Comparison of ENCODE assay signal across 14 cellular contexts in genomic region chr1:156461781-156462647, GRCh38. TPM values are rescaled to one million over a fixed set of nuclear protein-coding genes. Genes with fewer than 3 reads are reported as not detected.
DNase-seq lines count a peak whose midpoint lies in the region; ATAC-seq and TF ChIP-seq lines count a peak whose summit lies in the region.
"Had no signal": no experiment of that assay in that cellular context is flagged by ENCODE, and none has a peak within 500 bp of the region (broad histone marks: within the 10 kb centered on the region; RNA-seq: fewer than 3 reads in every experiment).

No MANE protein-coding gene starts in this region.

- no peak overlapping the region for H2BK20ac ChIP-seq in H9 (ENCODE audit: low read depth, low read length, poor library complexity, severe bottlenecking)

- TF ChIP-seq CTCF in H9 (conservative IDR thresholded peaks at IDR 0.05) (peak; percentile 24; the same call in 2 of the 3 replicates), coronary artery (IDR thresholded peaks at IDR 0.05) (no peak), neutrophil (IDR thresholded peaks at IDR 0.05) (no peak)

- H2BK15ac ChIP-seq in H9 (ENCODE audit: low read depth, low read length) = no peak overlapping the region

- H3K56ac ChIP-seq in H9 (ENCODE audit: insufficient read length, low read depth, low read length) = no peak overlapping the region

- H4K91ac ChIP-seq in H9 (ENCODE audit: insufficient read length, low read depth, low read length) = no peak overlapping the region

- H3K36me3 Mint-ChIP-seq in H9 (ENCODE audit: insufficient read depth in 1 of 3, low read depth in 3 of 3) = no peaks in the 10 kb centered on the region
- H3K36me3 Mint-ChIP-seq in activated CD8-positive, alpha-beta memory T cell treated with anti-CD3 and anti-CD28 coated beads, Interleukin-2, amount 10 ng/mL, durations not matched to agents 7 days and 5 days = no peaks in the 10 kb centered on the region

- no peak overlapping the region for H3K9ac ChIP-seq in H9 (ENCODE audit: extremely low read depth, insufficient read length, low read length)
- H3K9ac ChIP-seq: BLaER1 had no signal

- no peaks in the 10 kb centered on the region for H3K79me2 ChIP-seq in H9 (ENCODE audit: insufficient read depth, low read length)

- no peak overlapping the region for H3K4me2 ChIP-seq in H9 (ENCODE audit: insufficient read depth, insufficient read length, low read length)
- H3K4me2 ChIP-seq: BLaER1 had no signal

- no peak overlapping the region for H3K23ac ChIP-seq in H9 (ENCODE audit: insufficient read length, low read depth, low read length)

- no peak overlapping the region for H4K8ac ChIP-seq in H9 (replicated peaks; ENCODE audit: insufficient read length, low read depth, low read length)

- WGBS in H9 (ENCODE audit: extremely low coverage, insufficient read length, low lambda C conversion rate) = no CpG with 5 or more reads among the region's 17 CpGs

- no peak overlapping the region for H3K4me3 Mint-ChIP-seq in H9
- no peak overlapping the region for H3K4me3 Mint-ChIP-seq in activated CD8-positive, alpha-beta memory T cell treated with anti-CD3 and anti-CD28 coated beads, Interleukin-2, amount 10 ng/mL, durations not matched to agents 7 days and 5 days
- H3K4me3 Mint-ChIP-seq: stimulated activated naive CD8-positive, alpha-beta T cell treated with anti-CD3 and anti-CD28 coated beads, Interleukin-15, Interleukin-2, amounts not matched to agents 100 ng/mL and 50 ng/mL, for 24 hours; T-helper 1 cell treated with Interleukin-12 subunit alpha and Interleukin-12 subunit beta and Interleukin-4 antibody, amounts not matched to agents 30 μg/mL and 1 μg/mL, for 36 hours had no signal

- H3K27me3 ChIP-seq in H9 (ENCODE audit: insufficient read depth, low read length) (no peaks in the 10 kb centered on the region; the same call in none of the 2 replicates), neutrophil (no peaks in the 10 kb centered on the region)
- H3K27me3 ChIP-seq: BLaER1 had no signal

- H2BK12ac ChIP-seq in H9 (ENCODE audit: insufficient read length, low read depth, low read length) = no peak overlapping the region

- no peaks in the 10 kb centered on the region for H3K79me1 ChIP-seq in H9 (ENCODE audit: insufficient read depth, low read depth, low read length, poor library complexity, severe bottlenecking)

- H3K4me1 Mint-ChIP-seq in H9 = peaks cover 39 to 48% of the 10 kb centered on the region in 2 experiments
- peaks cover 9% of the 10 kb centered on the region for H3K4me1 Mint-ChIP-seq in activated CD8-positive, alpha-beta memory T cell treated with anti-CD3 and anti-CD28 coated beads, Interleukin-2, amount 10 ng/mL, durations not matched to agents 7 days and 5 days

- H2AK5ac ChIP-seq in H9 (ENCODE audit: insufficient read length, low read length) = no peak overlapping the region

- H3T11ph ChIP-seq in H9 (ENCODE audit: low read length) = no peak overlapping the region

- no peak overlapping the region for H3K27ac Mint-ChIP-seq in H9
- H3K27ac Mint-ChIP-seq in activated CD8-positive, alpha-beta memory T cell treated with anti-CD3 and anti-CD28 coated beads, Interleukin-2, amount 10 ng/mL, durations not matched to agents 7 days and 5 days = no peak overlapping the region
- H3K27ac Mint-ChIP-seq: stimulated activated naive CD8-positive, alpha-beta T cell treated with anti-CD3 and anti-CD28 coated beads, Interleukin-15, Interleukin-2, amounts not matched to agents 100 ng/mL and 50 ng/mL, for 24 hours; T-helper 1 cell treated with Interleukin-12 subunit alpha and Interleukin-12 subunit beta and Interleukin-4 antibody, amounts not matched to agents 30 μg/mL and 1 μg/mL, for 36 hours had no signal

- H3K4me3 ChIP-seq in coronary artery = no peak overlapping the region
- H3K4me3 ChIP-seq in neutrophil (ENCODE audit: low read depth in 1 of 2, low read length in 1 of 2) = no peak overlapping the region
- H3K4me3 ChIP-seq: BLaER1 had no signal

- DNase-seq in AG08395 (ENCODE audit: low spot score) (peak; percentile 22), H9 (no peak), coronary artery (ENCODE audit: low spot score) (no peak), NOMO-1 treated with DMSO at 0.1 percent for 48 hours (lab: John Stamatoyannopoulos, UW; ENCODE audit: unreplicated experiment) (no peak)
- DNase-seq in activated CD8-positive, alpha-beta memory T cell treated with anti-CD3 and anti-CD28 coated beads, Interleukin-2, amount 10 ng/mL, durations not matched to agents 7 days and 5 days = no peak
- DNase-seq: anterior cingulate cortex, NCI-H1105 treated with DMSO at 0.1 percent for 48 hours had no signal

- no peak overlapping the region for H2BK5ac ChIP-seq in H9 (ENCODE audit: insufficient read length, low read length)

- H3K27me3 Mint-ChIP-seq in H9 (ENCODE audit: low read depth) = no peaks in the 10 kb centered on the region; the same call in 1 of the 2 replicates
- no peaks in the 10 kb centered on the region for H3K27me3 Mint-ChIP-seq in activated CD8-positive, alpha-beta memory T cell treated with anti-CD3 and anti-CD28 coated beads, Interleukin-2, amount 10 ng/mL, durations not matched to agents 7 days and 5 days
- H3K27me3 Mint-ChIP-seq: stimulated activated naive CD8-positive, alpha-beta T cell treated with anti-CD3 and anti-CD28 coated beads, Interleukin-15, Interleukin-2, amounts not matched to agents 100 ng/mL and 50 ng/mL, for 24 hours had no signal

- H4K5ac ChIP-seq in H9 (ENCODE audit: insufficient read length, low read depth, low read length) = no peak overlapping the region

- H3K18ac ChIP-seq in H9 (ENCODE audit: insufficient read length, low read depth, low read length) = no peak overlapping the region

- no peak overlapping the region for H3K4ac ChIP-seq in H9 (ENCODE audit: low read depth, low read length)

- H2AFZ ChIP-seq in H9 (ENCODE audit: low read length) = no peak overlapping the region

- CTCF ChIA-PET in activated CD8-positive, alpha-beta memory T cell treated with anti-CD3 and anti-CD28 coated beads, Interleukin-2, amount 10 ng/mL, durations not matched to agents 7 days and 5 days (lab: Charles Lee) = interaction anchor here (0.9 to 2.2 kb wide), 4 partner anchors 8 to 143 kb away, joined by 3 to 10 read pairs (median 4); no protein-coding TSS in a partner anchor

- no peaks in the 10 kb centered on the region for H4K20me1 ChIP-seq in H9 (ENCODE audit: control insufficient read depth, insufficient read depth, insufficient read length)

- H3K36me3 ChIP-seq in neutrophil = peaks cover 38% of the 10 kb centered on the region

- no peak overlapping the region for H3K14ac ChIP-seq in H9 (ENCODE audit: insufficient read depth, low read length)

- no peak overlapping the region for H3K27ac ChIP-seq in H9 (ENCODE audit: insufficient read length, low read depth, low read length)
- peak overlapping the region; percentile 40 to 75 for H3K27ac ChIP-seq in coronary artery
- peak overlapping the region; percentile 9 for H3K27ac ChIP-seq in neutrophil
- H3K27ac ChIP-seq: BLaER1, HL-60 had no signal

- ATAC-seq in activated CD8-positive, alpha-beta memory T cell treated with anti-CD3 and anti-CD28 coated beads, Interleukin-2, amount 10 ng/mL, durations not matched to agents 7 days and 5 days = no peak
- ATAC-seq in GM21737 (IDR thresholded peaks at IDR 0.05; ENCODE audit: unreplicated experiment) = no peak
- ATAC-seq in GM19397 (IDR thresholded peaks at IDR 0.05; ENCODE audit: unreplicated experiment) = no peak

- peaks cover 3% of the 10 kb centered on the region for H3K23me2 ChIP-seq in H9 (ENCODE audit: insufficient read length, low read depth, low read length, poor library complexity, severe bottlenecking)

- H3K9me3 ChIP-seq in H9 (ENCODE audit: control insufficient read depth, low read depth, low read length) (no peaks in the 10 kb centered on the region), neutrophil (no peaks in the 10 kb centered on the region)
- H3K9me3 ChIP-seq: BLaER1 had no signal

- peaks cover 2% of the 10 kb centered on the region; the same call in 1 of the 2 replicates for H3K4me1 ChIP-seq in H9 (ENCODE audit: insufficient read depth, low read length)
- peaks cover 3 to 5% of the 10 kb centered on the region in 2 experiments for H3K4me1 ChIP-seq in neutrophil (ENCODE audit: control insufficient read depth in 1 of 2, insufficient read depth in 1 of 2, low read depth in 1 of 2, low read length in 1 of 2)

- no peaks in the 10 kb centered on the region for H3K9me3 Mint-ChIP-seq in H9
- no peaks in the 10 kb centered on the region for H3K9me3 Mint-ChIP-seq in activated CD8-positive, alpha-beta memory T cell treated with anti-CD3 and anti-CD28 coated beads, Interleukin-2, amount 10 ng/mL, durations not matched to agents 7 days and 5 days (ENCODE audit: low read depth)
- H3K9me3 Mint-ChIP-seq: stimulated activated naive CD8-positive, alpha-beta T cell treated with anti-CD3 and anti-CD28 coated beads, Interleukin-15, Interleukin-2, amounts not matched to agents 100 ng/mL and 50 ng/mL, for 24 hours; T-helper 1 cell treated with Interleukin-12 subunit alpha and Interleukin-12 subunit beta and Interleukin-4 antibody, amounts not matched to agents 30 μg/mL and 1 μg/mL, for 36 hours had no signal

- H2BK120ac ChIP-seq in H9 (ENCODE audit: low read depth, low read length, poor library complexity, severe bottlenecking) = no peak overlapping the region

RNA-seq across cellular contexts. Expression of gene MEF2D, which starts 38.6 kb away (rescaled TPM):
- 18.7 and 20.8 TPM in 2 replicates for total RNA-seq in H9 (2021)
- total RNA-seq in activated CD8-positive, alpha-beta memory T cell treated with anti-CD3 and anti-CD28 coated beads, Interleukin-2, amount 10 ng/mL, durations not matched to agents 7 days and 5 days = 10 to 100 TPM; 57.1 to 63.1 TPM
